24 cellular contexts compared by ENCODE assay signal in genomic region chr2:68377137-68377780, GRCh38. TPM values are rescaled to one million over a fixed set of nuclear protein-coding genes. Genes with fewer than 3 reads are reported as not detected.
A peak's percentile ranks its signal among the peaks of the same experiment; 100 is the strongest.
DNase-seq lines count a peak whose midpoint lies in the region; ATAC-seq and TF ChIP-seq lines count a peak whose summit lies in the region.
"Had no signal": no experiment of that assay in that cellular context is flagged by ENCODE, and none has a peak within 500 bp of the region (broad histone marks: within the 10 kb centered on the region; RNA-seq: fewer than 3 reads in every experiment).

No MANE protein-coding gene starts in this region.

- peak overlapping the region; percentile 80 for H3K4me2 ChIP-seq in OCI-LY3 (ENCODE audit: low read length)
- H3K4me2 ChIP-seq: GM23338 had no signal

- no peaks in the 10 kb centered on the region for H3K27me3 ChIP-seq in OCI-LY3 (ENCODE audit: low read depth, low read length)
- H3K27me3 ChIP-seq in spleen (replicated peaks in 1 of 7) = no peaks in the 10 kb centered on the region
- H3K27me3 ChIP-seq: Peyer's patch had no signal

- peaks cover 95% of the 10 kb centered on the region for H3K4me1 ChIP-seq in OCI-LY3 (ENCODE audit: low read length)
- peaks cover 0 to 99% (median 82%) of the 10 kb centered on the region in 6 donors for H3K4me1 ChIP-seq in spleen

- no peaks in the 10 kb centered on the region for H3K9me3 ChIP-seq in OCI-LY3 (ENCODE audit: insufficient read depth, low read length)
- no peaks in the 10 kb centered on the region for H3K9me3 ChIP-seq in spleen
- H3K9me3 ChIP-seq: left ventricle myocardium inferior, Peyer's patch, thoracic aorta had no signal

- H4K20me1 ChIP-seq in OCI-LY3 (ENCODE audit: insufficient read depth, low read length) = peaks cover 84% of the 10 kb centered on the region

- TF ChIP-seq POLR2A in spleen (IDR thresholded peaks at IDR 0.05) = no peak

- peak overlapping the region; percentile 93 for H3K27ac ChIP-seq in OCI-LY3 (ENCODE audit: low read length)
- peak overlapping the region in 7 of 8 donors; percentile 23 to 87 (median 54) for H3K27ac ChIP-seq in spleen
- H3K27ac ChIP-seq: cardiac muscle cell, left ventricle myocardium inferior, thoracic aorta had no signal

- TF ChIP-seq CTCF in OCI-LY3 (IDR thresholded peaks at IDR 0.05; ENCODE audit: low read depth, low read length) = no peak
- no peak for TF ChIP-seq CTCF in spleen (IDR thresholded peaks at IDR 0.05 in 8 of 11, conservative IDR thresholded peaks at IDR 0.05 in 3 of 11)

- 38 to 55% (median 46%) methylated on average over 3 of the region's 3 CpGs for WGBS in spleen, 5 donors

- peaks cover 100% of the 10 kb centered on the region for H3K79me2 ChIP-seq in OCI-LY3 (ENCODE audit: low read length)

- peak; percentile 42 for ATAC-seq in HG02759 (IDR thresholded peaks at IDR 0.05; ENCODE audit: unreplicated experiment)
- no peak for ATAC-seq in esophagus mucosa
- ATAC-seq: GM23338 had no signal

- H2AFZ ChIP-seq in OCI-LY3 (ENCODE audit: low read depth, low read length) = no peak overlapping the region
- H2AFZ ChIP-seq: GM23338 had no signal

- DNase-seq in SIG-M5 treated with dmso at 0.1 percent for 504 hours (lab: John Stamatoyannopoulos, UW; ENCODE audit: unreplicated experiment) (peak; percentile 27), SIG-M5 (lab: John Stamatoyannopoulos, UW) (no peak), spleen (no peak), HT-29 (ENCODE audit: low spot score) (no peak)
- DNase-seq in stimulated activated CD8-positive, alpha-beta memory T cell treated with anti-CD3 and anti-CD28 coated beads, Interleukin-4, amount 100 ng/mL, for 48 hours = no peak
- DNase-seq: activated naive CD8-positive, alpha-beta T cell treated with anti-CD3 and anti-CD28 coated beads for 36 hours; activated T-cell treated with anti-CD3 and anti-CD28 coated beads, Interleukin-2, amount 50 U/mL, for 48 hours; CD4-positive, alpha-beta T cell; endodermal cell; left ventricle myocardium inferior; Peyer's patch; retina; T-helper 2 cell had no signal

- H3K36me3 ChIP-seq in OCI-LY3 (replicated peaks; ENCODE audit: low read depth, low read length) (peaks cover 58% of the 10 kb centered on the region), spleen (peaks cover 0 to 36% (median 20%) of the 10 kb centered on the region in 6 donors)
- H3K36me3 ChIP-seq: cardiac muscle cell, left ventricle myocardium inferior, Peyer's patch, thoracic aorta had no signal

- intact Hi-C loops in spleen (cut with DNase I; ENCODE audit: low total_unique reads) = loop anchor here (10.0 kb wide), 1 partner anchor 48 kb away; no protein-coding TSS in a partner anchor

- peak overlapping the region; percentile 65 for H3K9ac ChIP-seq in OCI-LY3 (ENCODE audit: low read length)

- H3K4me3 ChIP-seq in OCI-LY3 (ENCODE audit: low read length) (peak overlapping the region; percentile 64), spleen (peak overlapping the region in 1 of 8 donors; percentile 27)
- H3K4me3 ChIP-seq: cardiac muscle cell, GM23338, left ventricle myocardium inferior, Peyer's patch, thoracic aorta had no signal

RNA-seq across cellular contexts. Expression of gene PLEK, which starts 12.2 kb away (rescaled TPM):
- total RNA-seq in spleen (100 to 1,000 TPM in 5 of 7 donors, 10 to 100 TPM in 2; 79.9 to 202 (median 136) TPM), esophagus mucosa (1.00 TPM)
- polyA plus RNA-seq in spleen = 10 to 100 TPM; 49.1 to 67.7 (median 53.0) TPM
- not detected in 2 replicates for total RNA-seq in HT-29 (2014; rRNA removed; shearing (Covaris generic))
- total RNA-seq: A172, cardiac muscle cell, Daoy, endodermal cell, fibroblast of villous mesenchyme, GM23338, myocyte, NCI-H460 had no signal
- polyA plus RNA-seq: cardiac muscle cell had no signal

RNA-seq across cellular contexts. Expression of gene CNRIP1, which starts 57.5 kb away (rescaled TPM):
- total RNA-seq in spleen (10 to 100 TPM; 12.1 to 26.7 (median 20.8) TPM), esophagus mucosa (1.6 TPM)
- 10 to 100 TPM in 2 of 3 donors, 1 to 10 TPM in 1; 7.8 to 17.5 (median 11.9) TPM for polyA plus RNA-seq in spleen
- not detected in 2 replicates for total RNA-seq in HT-29 (2014; rRNA removed; shearing (Covaris generic))
- total RNA-seq: activated naive CD8-positive, alpha-beta T cell treated with anti-CD3 and anti-CD28 coated beads for 36 hours; CD4-positive, alpha-beta T cell had no signal

Comparison
In these comparisons a context has a peak if more than half of its experiments do, and no peak if none do; other contexts are left out.
1. RNA of gene PLEK, which starts 12.2 kb away (total RNA-seq): 79.9 to 202 TPM in spleen; 1.00 TPM in esophagus mucosa (single experiment) and not detected in HT-29; every median in the first group is over 10 times any median in the second.